ENCODE assay signal across 34 cellular contexts in the genomic region with DNA sequence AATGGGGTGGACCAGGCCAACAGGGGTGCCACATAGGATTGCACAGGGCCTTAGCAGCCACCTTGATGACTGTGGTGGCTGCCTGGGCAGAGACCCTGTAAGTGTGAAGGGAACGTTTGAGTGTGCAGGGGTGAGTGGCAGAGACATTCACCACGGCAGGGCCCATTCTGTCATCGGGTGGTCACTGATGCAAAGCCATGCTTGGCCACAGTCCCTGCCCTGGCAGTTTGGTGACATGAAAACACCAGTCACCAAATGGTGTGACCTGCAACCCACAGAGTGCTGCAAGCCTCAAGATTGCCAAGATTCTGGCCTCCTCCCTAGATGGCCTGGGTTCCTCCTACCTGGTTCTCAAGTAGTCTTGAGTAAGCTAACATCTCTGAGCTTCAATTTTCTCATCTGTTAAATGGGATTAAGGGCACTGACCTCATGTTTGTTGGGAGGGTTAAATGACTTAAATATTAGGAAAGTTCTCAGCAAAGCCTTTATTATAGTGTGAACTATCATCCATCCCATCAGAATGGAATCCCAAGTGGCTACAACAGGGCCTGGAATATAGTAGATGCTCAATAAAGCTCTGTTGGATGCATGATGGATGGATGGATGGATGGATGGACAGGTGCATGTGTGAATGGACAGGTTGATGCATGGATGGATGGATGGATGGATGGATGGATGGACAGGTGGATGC.
"Had no signal": no experiment of that assay in that cellular context is flagged by ENCODE, and none has a peak within 500 bp of the region (broad histone marks: within the 10 kb centered on the region; RNA-seq: fewer than 3 reads in every experiment).

No MANE protein-coding gene starts in this region.

- H3K4me3 Mint-ChIP-seq: activated B cell treated with CpG ODN at 0.5 μM for 24 hours; activated CD4-positive, alpha-beta memory T cell treated with anti-CD3 and anti-CD28 coated beads, Interleukin-2, amount 10 ng/mL, durations not matched to agents 7 days and 5 days; activated CD4-positive, alpha-beta T cell treated with anti-CD3 and anti-CD28 coated beads, Interleukin-2, amount 10 ng/mL, durations not matched to agents 7 days and 5 days; activated CD8-positive, alpha-beta memory T cell treated with anti-CD3 and anti-CD28 coated beads, Interleukin-2, amount 10 ng/mL, durations not matched to agents 7 days and 5 days; activated CD8-positive, alpha-beta T cell treated with anti-CD3 and anti-CD28 coated beads, Interleukin-2, amount 10 ng/mL, durations not matched to agents 7 days and 5 days; activated naive CD4-positive, alpha-beta T cell treated with anti-CD3 and anti-CD28 coated beads, Interleukin-2, amount 10 ng/mL, durations not matched to agents 7 days and 5 days; activated naive CD4-positive, alpha-beta T cell treated with anti-CD3 and anti-CD28 coated beads, Interleukin-2, amount 50 U/mL, for 24 hours; activated naive CD8-positive, alpha-beta T cell; activated naive CD8-positive, alpha-beta T cell treated with anti-CD3 and anti-CD28 coated beads, Interleukin-2, amount 10 ng/mL, durations not matched to agents 7 days and 5 days; activated naive CD8-positive, alpha-beta T cell treated with anti-CD3 and anti-CD28 coated beads, Interleukin-2, amount 50 U/mL, for 24 hours; activated T-cell treated with anti-CD3 and anti-CD28 coated beads, Interleukin-2, amount 50 U/mL, for 24 hours; brain; central memory CD8-positive, alpha-beta T cell; T-helper 2 cell treated with Interferon-gamma antibody and Interleukin-4, amounts not matched to agents 5 μg/mL and 100 μg/mL, for 36 hours had no signal

- ATAC-seq: activated CD8-positive, alpha-beta memory T cell treated with anti-CD3 and anti-CD28 coated beads, Interleukin-2, amount 10 ng/mL, durations not matched to agents 7 days and 5 days; activated CD8-positive, alpha-beta T cell treated with anti-CD3 and anti-CD28 coated beads, Interleukin-2, amount 10 ng/mL, durations not matched to agents 7 days and 5 days; activated naive CD8-positive, alpha-beta T cell treated with anti-CD3 and anti-CD28 coated beads, Interleukin-2, amount 50 U/mL, for 24 hours had no signal

- H3K27ac Mint-ChIP-seq: activated B cell treated with CpG ODN at 0.5 μM for 24 hours; activated CD4-positive, alpha-beta memory T cell treated with anti-CD3 and anti-CD28 coated beads, Interleukin-2, amount 10 ng/mL, durations not matched to agents 7 days and 5 days; activated CD4-positive, alpha-beta T cell treated with anti-CD3 and anti-CD28 coated beads, Interleukin-2, amount 10 ng/mL, durations not matched to agents 7 days and 5 days; activated CD8-positive, alpha-beta memory T cell treated with anti-CD3 and anti-CD28 coated beads, Interleukin-2, amount 10 ng/mL, durations not matched to agents 7 days and 5 days; activated CD8-positive, alpha-beta T cell treated with anti-CD3 and anti-CD28 coated beads, Interleukin-2, amount 10 ng/mL, durations not matched to agents 7 days and 5 days; activated naive CD4-positive, alpha-beta T cell treated with anti-CD3 and anti-CD28 coated beads, Interleukin-2, amount 10 ng/mL, durations not matched to agents 7 days and 5 days; activated naive CD4-positive, alpha-beta T cell treated with anti-CD3 and anti-CD28 coated beads, Interleukin-2, amount 50 U/mL, for 24 hours; activated naive CD8-positive, alpha-beta T cell; activated naive CD8-positive, alpha-beta T cell treated with anti-CD3 and anti-CD28 coated beads, Interleukin-2, amount 10 ng/mL, durations not matched to agents 7 days and 5 days; activated naive CD8-positive, alpha-beta T cell treated with anti-CD3 and anti-CD28 coated beads, Interleukin-2, amount 50 U/mL, for 24 hours; activated T-cell treated with anti-CD3 and anti-CD28 coated beads, Interleukin-2, amount 50 U/mL, for 24 hours; activated T-helper 2 cell treated with anti-CD3 and anti-CD28 coated beads, Interferon-gamma antibody, Interleukin-2, Interleukin-4, amounts not matched to agents 10 μg/mL and 5 μg/mL and 100 μg/mL, durations not matched to agents 14 hours and 24 hours and 36 hours; T-helper 2 cell treated with Interferon-gamma antibody and Interleukin-4, amounts not matched to agents 5 μg/mL and 100 μg/mL, for 36 hours had no signal

- H3K4me1 ChIP-seq: ascending aorta had no signal

- H3K9me3 ChIP-seq: ascending aorta had no signal

- H3K36me3 Mint-ChIP-seq: activated CD8-positive, alpha-beta memory T cell treated with anti-CD3 and anti-CD28 coated beads, Interleukin-2, amount 10 ng/mL, durations not matched to agents 7 days and 5 days; activated naive CD4-positive, alpha-beta T cell treated with anti-CD3 and anti-CD28 coated beads, Interleukin-2, amount 10 ng/mL, durations not matched to agents 7 days and 5 days; activated naive CD4-positive, alpha-beta T cell treated with anti-CD3 and anti-CD28 coated beads, Interleukin-2, amount 50 U/mL, for 24 hours; activated naive CD8-positive, alpha-beta T cell; activated naive CD8-positive, alpha-beta T cell treated with anti-CD3 and anti-CD28 coated beads, Interleukin-2, amount 10 ng/mL, durations not matched to agents 7 days and 5 days had no signal

- H3K36me3 ChIP-seq: ascending aorta, cardiac muscle cell had no signal

- H3K27me3 ChIP-seq: ascending aorta, cardiac muscle cell had no signal

- H3K4me3 ChIP-seq: ascending aorta, cardiac muscle cell had no signal

- H3K27ac ChIP-seq: ascending aorta, cardiac muscle cell, VCaP had no signal

- H3K27me3 Mint-ChIP-seq: activated B cell treated with CpG ODN at 0.5 μM for 24 hours; activated CD4-positive, alpha-beta memory T cell treated with anti-CD3 and anti-CD28 coated beads, Interleukin-2, amount 10 ng/mL, durations not matched to agents 7 days and 5 days; activated CD4-positive, alpha-beta T cell treated with anti-CD3 and anti-CD28 coated beads, Interleukin-2, amount 10 ng/mL, durations not matched to agents 7 days and 5 days; activated CD8-positive, alpha-beta memory T cell treated with anti-CD3 and anti-CD28 coated beads, Interleukin-2, amount 10 ng/mL, durations not matched to agents 7 days and 5 days; activated naive CD4-positive, alpha-beta T cell treated with anti-CD3 and anti-CD28 coated beads, Interleukin-2, amount 10 ng/mL, durations not matched to agents 7 days and 5 days; activated naive CD4-positive, alpha-beta T cell treated with anti-CD3 and anti-CD28 coated beads, Interleukin-2, amount 50 U/mL, for 24 hours; activated naive CD8-positive, alpha-beta T cell; activated naive CD8-positive, alpha-beta T cell treated with anti-CD3 and anti-CD28 coated beads, Interleukin-2, amount 10 ng/mL, durations not matched to agents 7 days and 5 days; activated naive CD8-positive, alpha-beta T cell treated with anti-CD3 and anti-CD28 coated beads, Interleukin-2, amount 50 U/mL, for 24 hours; activated T-cell treated with anti-CD3 and anti-CD28 coated beads, Interleukin-2, amount 50 U/mL, for 24 hours; brain; central memory CD8-positive, alpha-beta T cell had no signal

- DNase-seq: activated B cell treated with CpG ODN at 0.5 μM for 24 hours; activated CD4-positive, alpha-beta memory T cell treated with anti-CD3 and anti-CD28 coated beads, Interleukin-2, amount 10 ng/mL, durations not matched to agents 7 days and 5 days; activated CD4-positive, alpha-beta T cell treated with anti-CD3 and anti-CD28 coated beads for 4 hours; activated CD4-positive, alpha-beta T cell treated with anti-CD3 and anti-CD28 coated beads, Interleukin-2, amount 10 ng/mL, durations not matched to agents 7 days and 5 days; activated CD4-positive, alpha-beta T cell treated with anti-CD3 and anti-CD28 coated beads, Interleukin-2, amount 50 U/mL, for 48 hours; activated CD4-positive, CD25-positive, alpha-beta regulatory T cell treated with anti-CD3 and anti-CD28 coated beads, Interleukin-2, amount 50 U/mL, for 72 hours; activated CD8-positive, alpha-beta memory T cell treated with anti-CD3 and anti-CD28 coated beads for 24 hours; activated CD8-positive, alpha-beta memory T cell treated with anti-CD3 and anti-CD28 coated beads, Interleukin-2, amount 10 ng/mL, durations not matched to agents 7 days and 5 days; activated CD8-positive, alpha-beta memory T cell treated with anti-CD3 and anti-CD28 coated beads, Interleukin-2, amount 50 U/mL, for 48 hours; activated CD8-positive, alpha-beta T cell treated with anti-CD3 and anti-CD28 coated beads, Interleukin-2, amount 10 ng/mL, durations not matched to agents 7 days and 5 days; activated effector memory CD4-positive, alpha-beta T cell treated with Interleukin-2 at 50 U/mL for 16 hours; activated gamma-delta T cell; activated naive CD4-positive, alpha-beta T cell treated with anti-CD3 and anti-CD28 coated beads, Interleukin-2, amount 10 ng/mL, durations not matched to agents 7 days and 5 days; activated naive CD4-positive, alpha-beta T cell treated with Interleukin-2 at 50 U/mL for 16 hours; activated naive CD8-positive, alpha-beta T cell treated with anti-CD3 and anti-CD28 coated beads, Interleukin-2, amount 10 ng/mL, durations not matched to agents 7 days and 5 days; activated naive CD8-positive, alpha-beta T cell treated with anti-CD3 and anti-CD28 coated beads, Interleukin-2, amount 50 U/mL, for 24 hours; activated T-cell treated with anti-CD3 and anti-CD28 coated beads, Interleukin-2, amount 50 U/mL, for 24 hours; activated T-cell treated with anti-CD3 and anti-CD28 coated beads, Interleukin-2, amount 50 U/mL, for 48 hours; amygdala; anterior cingulate cortex; caudate nucleus; cerebellar nuclear complex; T-helper 2 cell; T-helper 9 cell had no signal

- FAIRE-seq: TTC549 had no signal

- H3K4me1 Mint-ChIP-seq: activated B cell treated with CpG ODN at 0.5 μM for 24 hours; activated CD4-positive, alpha-beta memory T cell treated with anti-CD3 and anti-CD28 coated beads, Interleukin-2, amount 10 ng/mL, durations not matched to agents 7 days and 5 days; activated CD4-positive, alpha-beta T cell treated with anti-CD3 and anti-CD28 coated beads, Interleukin-2, amount 10 ng/mL, durations not matched to agents 7 days and 5 days; activated CD8-positive, alpha-beta memory T cell treated with anti-CD3 and anti-CD28 coated beads, Interleukin-2, amount 10 ng/mL, durations not matched to agents 7 days and 5 days; activated naive CD4-positive, alpha-beta T cell treated with anti-CD3 and anti-CD28 coated beads, Interleukin-2, amount 10 ng/mL, durations not matched to agents 7 days and 5 days; activated naive CD4-positive, alpha-beta T cell treated with anti-CD3 and anti-CD28 coated beads, Interleukin-2, amount 50 U/mL, for 24 hours; activated naive CD8-positive, alpha-beta T cell treated with anti-CD3 and anti-CD28 coated beads, Interleukin-2, amount 10 ng/mL, durations not matched to agents 7 days and 5 days; activated naive CD8-positive, alpha-beta T cell treated with anti-CD3 and anti-CD28 coated beads, Interleukin-2, amount 50 U/mL, for 24 hours; central memory CD8-positive, alpha-beta T cell had no signal
